Comparison of ENCODE assay signal across 29 cellular contexts in genomic region chr13:92135509-92135908, GRCh38.
"Had no signal": no experiment of that assay in that cellular context is flagged by ENCODE, and none has a peak within 500 bp of the region (broad histone marks: within the 10 kb centered on the region; RNA-seq: fewer than 3 reads in every experiment).

No MANE protein-coding gene starts in this region.

- H3K27ac ChIP-seq: adrenal gland, ascending aorta, breast epithelium, cardiac muscle cell, colonic mucosa, WERI-Rb-1 had no signal

- DNase-seq: activated B cell treated with CpG ODN at 0.5 μM for 24 hours; activated CD4-positive, alpha-beta T cell treated with anti-CD3 and anti-CD28 coated beads for 48 hours; activated CD4-positive, alpha-beta T cell treated with anti-CD3 and anti-CD28 coated beads, Interleukin-2, amount 50 U/mL, for 1 hour; activated CD4-positive, alpha-beta T cell treated with anti-CD3 and anti-CD28 coated beads, Interleukin-2, amount 50 U/mL, for 48 hours; activated CD8-positive, alpha-beta memory T cell treated with anti-CD3 and anti-CD28 coated beads for 24 hours; activated CD8-positive, alpha-beta T cell treated with anti-CD3 and anti-CD28 coated beads for 36 hours; activated effector memory CD4-positive, alpha-beta T cell treated with anti-CD3 and anti-CD28 coated beads, Interleukin-2, amount 50 U/mL, for 16 hours; activated naive CD4-positive, alpha-beta T cell treated with anti-CD3 and anti-CD28 coated beads for 36 hours; activated naive CD8-positive, alpha-beta T cell treated with anti-CD3 and anti-CD28 coated beads for 36 hours; activated naive CD8-positive, alpha-beta T cell treated with anti-CD3 and anti-CD28 coated beads, Interleukin-2, amount 50 U/mL, for 24 hours; activated T-cell treated with anti-CD3 and anti-CD28 coated beads, Interleukin-2, amount 50 U/mL, for 4 hours; adrenal gland; amygdala; central memory CD4-positive, alpha-beta T cell; cerebellar nuclear complex; colonic mucosa; effector memory CD4-positive, alpha-beta T cell; endodermal cell; foreskin fibroblast; head of caudate nucleus; T-helper 1 cell; T-helper 17 cell; T1000; WERI-Rb-1 had no signal

- H3K9me3 ChIP-seq: adrenal gland, ascending aorta, breast epithelium, colonic mucosa had no signal

- ATAC-seq: activated CD4-positive, CD25-positive, alpha-beta regulatory T cell treated with anti-CD3 and anti-CD28 coated beads, Interleukin-2, amount 50 U/mL, for 24 hours; activated CD8-positive, alpha-beta T cell treated with anti-CD3 and anti-CD28 coated beads for 36 hours; activated naive CD8-positive, alpha-beta T cell treated with anti-CD3 and anti-CD28 coated beads, Interleukin-2, amount 50 U/mL, for 24 hours; activated T-cell treated with anti-CD3 and anti-CD28 coated beads, Interleukin-2, amount 50 U/mL, for 4 hours; esophagus mucosa; T-helper 17 cell had no signal

- H3K4me1 ChIP-seq: adrenal gland, ascending aorta, breast epithelium, colonic mucosa had no signal

- H3K27me3 ChIP-seq: adrenal gland, ascending aorta, breast epithelium, cardiac muscle cell, colonic mucosa had no signal

- H3K36me3 ChIP-seq: adrenal gland, ascending aorta, breast epithelium, cardiac muscle cell, colonic mucosa, WERI-Rb-1 had no signal

- H3K4me3 ChIP-seq: adrenal gland, ascending aorta, breast epithelium, cardiac muscle cell, colonic mucosa had no signal
